ENCODE assay signal across 27 cellular contexts in the genomic region with DNA sequence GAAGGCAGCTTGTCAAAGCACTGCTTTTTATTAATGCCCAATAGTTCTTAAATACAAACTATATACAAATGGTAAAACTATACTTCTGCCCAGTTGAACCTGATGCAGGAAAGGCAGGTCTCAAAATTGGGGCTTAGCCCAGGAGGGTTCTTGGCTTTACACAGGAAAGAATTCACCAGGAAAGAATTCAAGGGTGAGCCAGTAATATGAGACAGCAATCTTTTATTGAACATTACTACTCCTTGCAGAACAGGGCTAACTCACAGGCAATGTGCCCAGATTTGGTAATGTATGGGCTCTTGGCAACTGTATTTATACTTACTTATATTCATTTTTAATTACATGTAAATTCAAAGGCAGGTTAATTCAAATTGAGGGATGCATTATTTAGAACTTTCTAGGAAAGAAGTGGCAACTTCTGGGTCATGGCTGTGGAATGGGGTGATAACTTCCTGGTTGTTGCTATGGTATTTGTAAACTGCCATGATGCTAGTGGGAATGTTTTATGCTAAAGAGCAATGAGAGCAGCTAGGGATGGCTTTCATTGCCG.
"Had no signal": no experiment of that assay in that cellular context is flagged by ENCODE, and none has a peak within 500 bp of the region (broad histone marks: within the 10 kb centered on the region; RNA-seq: fewer than 3 reads in every experiment).

No MANE protein-coding gene starts in this region.

- H3K27ac ChIP-seq: brain microvascular endothelial cell, Peyer's patch, WERI-Rb-1 had no signal

- DNase-seq: activated CD4-positive, alpha-beta memory T cell treated with anti-CD3 and anti-CD28 coated beads, Interleukin-2, amount 10 ng/mL, durations not matched to agents 7 days and 5 days; activated CD4-positive, alpha-beta T cell treated with anti-CD3 and anti-CD28 coated beads for 1 hour; activated CD4-positive, alpha-beta T cell treated with anti-CD3 and anti-CD28 coated beads for 48 hours; activated CD4-positive, CD25-positive, alpha-beta regulatory T cell; activated CD8-positive, alpha-beta memory T cell treated with anti-CD3 and anti-CD28 coated beads for 24 hours; activated CD8-positive, alpha-beta memory T cell treated with anti-CD3 and anti-CD28 coated beads, Interleukin-2, amount 10 ng/mL, durations not matched to agents 7 days and 5 days; activated CD8-positive, alpha-beta memory T cell treated with anti-CD3 and anti-CD28 coated beads, Interleukin-2, amount 50 U/mL, for 48 hours; activated effector memory CD4-positive, alpha-beta T cell treated with Interleukin-2 at 50 U/mL for 16 hours; activated naive CD4-positive, alpha-beta T cell treated with anti-CD3 and anti-CD28 coated beads, Interleukin-2, amount 10 ng/mL, durations not matched to agents 7 days and 5 days; activated naive CD8-positive, alpha-beta T cell treated with anti-CD3 and anti-CD28 coated beads, Interleukin-2, amount 50 U/mL, for 24 hours; activated T-cell treated with anti-CD3 and anti-CD28 coated beads, Interleukin-2, amount 50 U/mL, for 48 hours; aorta; brain microvascular endothelial cell; Karpas-422; KBM-7; NCI-H1092 treated with DMSO at 0.1 percent for 48 hours; NCI-H1417 treated with DMSO at 0.1 percent for 48 hours; NCI-H187 treated with DMSO at 0.1 percent for 48 hours; NCI-H2081; NCI-H2171 treated with DMSO at 0.1 percent for 48 hours; NCI-H2227 treated with DMSO at 0.1 percent for 48 hours; NCI-H524 treated with DMSO at 0.1 percent for 48 hours; Peyer's patch; RPMI8226; SIG-M5; T1000; WERI-Rb-1 had no signal

- ATAC-seq: activated CD8-positive, alpha-beta memory T cell treated with anti-CD3 and anti-CD28 coated beads, Interleukin-2, amount 10 ng/mL, durations not matched to agents 7 days and 5 days; activated naive CD8-positive, alpha-beta T cell treated with anti-CD3 and anti-CD28 coated beads, Interleukin-2, amount 50 U/mL, for 24 hours had no signal

- H3K36me3 ChIP-seq: brain microvascular endothelial cell, Peyer's patch, WERI-Rb-1 had no signal

- H3K9me3 ChIP-seq: Peyer's patch had no signal

- H3K27me3 ChIP-seq: brain microvascular endothelial cell, Peyer's patch had no signal

- H3K4me3 ChIP-seq: Peyer's patch had no signal

- H3K4me1 ChIP-seq: Peyer's patch had no signal
